Comparison of ENCODE assay signal across 1 cellular context in the genomic region with DNA sequence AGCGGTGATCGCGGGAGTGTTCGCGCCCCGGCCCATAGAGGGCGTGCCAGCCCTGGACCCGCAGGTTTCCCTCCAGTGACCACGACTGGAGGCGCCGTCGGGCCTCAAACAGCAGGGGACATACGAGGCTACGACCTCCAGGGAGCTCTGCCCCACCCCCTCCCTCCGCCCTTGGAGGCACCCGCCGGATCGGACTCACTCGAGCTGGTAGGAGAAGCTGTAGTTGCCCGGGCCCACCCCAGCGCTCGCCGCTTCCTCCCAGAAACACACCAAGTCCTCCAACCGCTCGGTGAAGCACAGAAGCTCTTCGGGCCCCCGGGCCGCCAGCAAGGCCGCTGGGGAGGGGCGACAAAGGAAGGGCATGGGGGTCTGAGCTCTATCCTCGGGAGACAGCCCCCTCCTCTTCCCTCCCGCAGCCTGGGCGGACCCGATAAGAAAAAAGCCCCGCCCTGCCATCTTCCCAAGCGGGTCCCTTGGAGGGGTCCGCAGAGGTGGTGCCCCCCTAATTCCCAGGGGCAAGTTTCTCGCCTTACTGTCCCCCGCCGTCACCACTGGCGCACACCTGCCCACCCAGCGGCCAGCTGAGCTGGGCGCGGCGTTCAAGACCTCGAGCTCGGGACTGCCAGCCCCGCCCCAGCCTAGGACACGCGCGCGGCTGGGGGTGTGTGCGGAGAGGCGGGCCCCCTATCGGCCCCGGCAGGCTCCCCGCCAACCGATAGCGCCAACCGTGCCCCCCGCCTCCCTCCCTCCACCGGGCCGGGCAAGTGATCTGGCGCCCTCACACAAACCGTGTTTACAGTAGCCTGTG.
TF ChIP-seq lines count a peak whose summit lies in the region.

No MANE protein-coding gene starts in this region.

TF ChIP-seq in HEK293, 187 proteins besides CTCF, POLR2A, EP300 and RAD21 (continued from another document and continues in another):
- TF ChIP-seq, protein P1, sequence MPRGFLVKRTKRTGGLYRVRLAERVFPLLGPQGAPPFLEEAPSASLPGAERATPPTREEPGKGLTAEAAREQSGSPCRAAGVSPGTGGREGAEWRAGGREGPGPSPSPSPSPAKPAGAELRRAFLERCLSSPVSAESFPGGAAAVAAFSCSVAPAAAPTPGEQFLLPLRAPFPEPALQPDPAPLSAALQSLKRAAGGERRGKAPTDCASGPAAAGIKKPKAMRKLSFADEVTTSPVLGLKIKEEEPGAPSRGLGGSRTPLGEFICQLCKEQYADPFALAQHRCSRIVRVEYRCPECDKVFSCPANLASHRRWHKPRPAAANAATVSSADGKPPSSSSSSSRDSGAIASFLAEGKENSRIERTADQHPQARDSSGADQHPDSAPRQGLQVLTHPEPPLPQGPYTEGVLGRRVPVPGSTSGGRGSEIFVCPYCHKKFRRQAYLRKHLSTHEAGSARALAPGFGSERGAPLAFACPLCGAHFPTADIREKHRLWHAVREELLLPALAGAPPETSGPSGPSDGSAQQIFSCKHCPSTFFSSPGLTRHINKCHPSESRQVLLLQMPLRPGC (tag by site-specific recombination; IDR thresholded peaks at IDR 0.05), result no peak
- TF ChIP-seq, protein P2, sequence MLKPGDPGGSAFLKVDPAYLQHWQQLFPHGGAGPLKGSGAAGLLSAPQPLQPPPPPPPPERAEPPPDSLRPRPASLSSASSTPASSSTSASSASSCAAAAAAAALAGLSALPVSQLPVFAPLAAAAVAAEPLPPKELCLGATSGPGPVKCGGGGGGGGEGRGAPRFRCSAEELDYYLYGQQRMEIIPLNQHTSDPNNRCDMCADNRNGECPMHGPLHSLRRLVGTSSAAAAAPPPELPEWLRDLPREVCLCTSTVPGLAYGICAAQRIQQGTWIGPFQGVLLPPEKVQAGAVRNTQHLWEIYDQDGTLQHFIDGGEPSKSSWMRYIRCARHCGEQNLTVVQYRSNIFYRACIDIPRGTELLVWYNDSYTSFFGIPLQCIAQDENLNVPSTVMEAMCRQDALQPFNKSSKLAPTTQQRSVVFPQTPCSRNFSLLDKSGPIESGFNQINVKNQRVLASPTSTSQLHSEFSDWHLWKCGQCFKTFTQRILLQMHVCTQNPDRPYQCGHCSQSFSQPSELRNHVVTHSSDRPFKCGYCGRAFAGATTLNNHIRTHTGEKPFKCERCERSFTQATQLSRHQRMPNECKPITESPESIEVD (tag by site-specific recombination; IDR thresholded peaks at IDR 0.05), result no peak
- TF ChIP-seq, protein P3, sequence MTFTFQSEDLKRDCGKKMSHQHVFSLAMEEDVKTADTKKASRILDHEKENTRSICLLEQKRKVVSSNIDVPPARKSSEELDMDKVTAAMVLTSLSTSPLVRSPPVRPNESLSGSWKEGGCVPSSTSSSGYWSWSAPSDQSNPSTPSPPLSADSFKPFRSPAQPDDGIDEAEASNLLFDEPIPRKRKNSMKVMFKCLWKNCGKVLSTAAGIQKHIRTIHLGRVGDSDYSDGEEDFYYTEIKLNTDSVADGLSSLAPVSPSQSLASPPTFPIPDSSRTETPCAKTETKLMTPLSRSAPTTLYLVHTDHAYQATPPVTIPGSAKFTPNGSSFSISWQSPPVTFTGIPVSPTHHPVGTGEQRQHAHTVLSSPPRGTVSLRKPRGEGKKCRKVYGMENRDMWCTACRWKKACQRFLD (tag by site-specific recombination; IDR thresholded peaks at IDR 0.05), result no peak
- TF ChIP-seq MEIS1 (CRISPR knock-in tag; IDR thresholded peaks at IDR 0.05; ENCODE audit: borderline replicate concordance) (no peak), ZNF138 (tag by site-specific recombination; IDR thresholded peaks at IDR 0.05; ENCODE audit: borderline replicate concordance) (no peak), ZNF341 (tag by site-specific recombination; IDR thresholded peaks at IDR 0.05; ENCODE audit: low read depth) (peak; percentile 83), ZNF629 (tag by site-specific recombination; IDR thresholded peaks at IDR 0.05) (peak; percentile 51; the same call in 1 of the 2 replicates), TRIM28 (IDR thresholded peaks at IDR 0.05; ENCODE audit: borderline replicate concordance, low read length) (no peak), ZNF585B (tag by site-specific recombination; IDR thresholded peaks at IDR 0.05) (no peak), IKZF3 (tag by site-specific recombination; IDR thresholded peaks at IDR 0.05) (peak; percentile 39; the same call in 1 of the 2 replicates), ZXDB (tag by site-specific recombination; IDR thresholded peaks at IDR 0.05) (peak; percentile 48), ZNF548 (tag by site-specific recombination; IDR thresholded peaks at IDR 0.05) (no peak), ZNF777 (tag by site-specific recombination; IDR thresholded peaks at IDR 0.05; ENCODE audit: borderline replicate concordance) (peak; percentile 87; the same call in 1 of the 2 replicates), SP3 (tag by site-specific recombination; IDR thresholded peaks at IDR 0.05) (peak; percentile 83), ZNF114 (tag by site-specific recombination; IDR thresholded peaks at IDR 0.05) (no peak), SP2 (tag by site-specific recombination; IDR thresholded peaks at IDR 0.05) (peak; percentile 89), ZBTB8A (tag by site-specific recombination; IDR thresholded peaks at IDR 0.05) (peak; percentile 55; the same call in 1 of the 2 replicates), ZFHX2 (tag by site-specific recombination; conservative IDR thresholded peaks at IDR 0.05) (peak; percentile 62), ZSCAN30 (tag by site-specific recombination; IDR thresholded peaks at IDR 0.05) (peak; percentile 74), ZNF560 (tag by site-specific recombination; IDR thresholded peaks at IDR 0.05; ENCODE audit: borderline replicate concordance) (no peak), ZNF16 (tag by site-specific recombination; IDR thresholded peaks at IDR 0.05; ENCODE audit: low read depth) (no peak), KLF1 (tag by site-specific recombination; IDR thresholded peaks at IDR 0.05) (peak; percentile 90), KLF9 (tag by site-specific recombination; IDR thresholded peaks at IDR 0.05; ENCODE audit: low read depth) (peak; percentile 88)
- TF ChIP-seq, protein P4, sequence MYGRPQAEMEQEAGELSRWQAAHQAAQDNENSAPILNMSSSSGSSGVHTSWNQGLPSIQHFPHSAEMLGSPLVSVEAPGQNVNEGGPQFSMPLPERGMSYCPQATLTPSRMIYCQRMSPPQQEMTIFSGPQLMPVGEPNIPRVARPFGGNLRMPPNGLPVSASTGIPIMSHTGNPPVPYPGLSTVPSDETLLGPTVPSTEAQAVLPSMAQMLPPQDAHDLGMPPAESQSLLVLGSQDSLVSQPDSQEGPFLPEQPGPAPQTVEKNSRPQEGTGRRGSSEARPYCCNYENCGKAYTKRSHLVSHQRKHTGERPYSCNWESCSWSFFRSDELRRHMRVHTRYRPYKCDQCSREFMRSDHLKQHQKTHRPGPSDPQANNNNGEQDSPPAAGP (tag by site-specific recombination; IDR thresholded peaks at IDR 0.05), result peak; percentile 69
- TF ChIP-seq, protein P5, sequence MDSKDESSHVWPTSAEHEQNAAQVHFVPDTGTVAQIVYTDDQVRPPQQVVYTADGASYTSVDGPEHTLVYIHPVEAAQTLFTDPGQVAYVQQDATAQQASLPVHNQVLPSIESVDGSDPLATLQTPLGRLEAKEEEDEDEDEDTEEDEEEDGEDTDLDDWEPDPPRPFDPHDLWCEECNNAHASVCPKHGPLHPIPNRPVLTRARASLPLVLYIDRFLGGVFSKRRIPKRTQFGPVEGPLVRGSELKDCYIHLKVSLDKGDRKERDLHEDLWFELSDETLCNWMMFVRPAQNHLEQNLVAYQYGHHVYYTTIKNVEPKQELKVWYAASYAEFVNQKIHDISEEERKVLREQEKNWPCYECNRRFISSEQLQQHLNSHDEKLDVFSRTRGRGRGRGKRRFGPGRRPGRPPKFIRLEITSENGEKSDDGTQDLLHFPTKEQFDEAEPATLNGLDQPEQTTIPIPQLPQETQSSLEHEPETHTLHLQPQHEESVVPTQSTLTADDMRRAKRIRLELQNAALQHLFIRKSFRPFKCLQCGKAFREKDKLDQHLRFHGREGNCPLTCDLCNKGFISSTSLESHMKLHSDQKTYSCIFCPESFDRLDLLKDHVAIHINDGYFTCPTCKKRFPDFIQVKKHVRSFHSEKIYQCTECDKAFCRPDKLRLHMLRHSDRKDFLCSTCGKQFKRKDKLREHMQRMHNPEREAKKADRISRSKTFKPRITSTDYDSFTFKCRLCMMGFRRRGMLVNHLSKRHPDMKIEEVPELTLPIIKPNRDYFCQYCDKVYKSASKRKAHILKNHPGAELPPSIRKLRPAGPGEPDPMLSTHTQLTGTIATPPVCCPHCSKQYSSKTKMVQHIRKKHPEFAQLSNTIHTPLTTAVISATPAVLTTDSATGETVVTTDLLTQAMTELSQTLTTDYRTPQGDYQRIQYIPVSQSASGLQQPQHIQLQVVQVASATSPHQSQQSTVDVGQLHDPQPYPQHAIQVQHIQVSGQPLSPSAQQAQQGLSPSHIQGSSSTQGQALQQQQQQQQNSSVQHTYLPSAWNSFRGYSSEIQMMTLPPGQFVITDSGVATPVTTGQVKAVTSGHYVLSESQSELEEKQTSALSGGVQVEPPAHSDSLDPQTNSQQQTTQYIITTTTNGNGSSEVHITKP (tag by site-specific recombination; IDR thresholded peaks at IDR 0.05), result peak; percentile 49; the same call in 1 of the 2 replicates
- TF ChIP-seq, protein P6, sequence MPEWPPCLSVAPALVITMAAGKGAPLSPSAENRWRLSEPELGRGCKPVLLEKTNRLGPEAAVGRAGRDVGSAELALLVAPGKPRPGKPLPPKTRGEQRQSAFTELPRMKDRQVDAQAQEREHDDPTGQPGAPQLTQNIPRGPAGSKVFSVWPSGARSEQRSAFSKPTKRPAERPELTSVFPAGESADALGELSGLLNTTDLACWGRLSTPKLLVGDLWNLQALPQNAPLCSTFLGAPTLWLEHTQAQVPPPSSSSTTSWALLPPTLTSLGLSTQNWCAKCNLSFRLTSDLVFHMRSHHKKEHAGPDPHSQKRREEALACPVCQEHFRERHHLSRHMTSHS (tag by site-specific recombination; IDR thresholded peaks at IDR 0.05), result no peak
- TF ChIP-seq, protein P7, sequence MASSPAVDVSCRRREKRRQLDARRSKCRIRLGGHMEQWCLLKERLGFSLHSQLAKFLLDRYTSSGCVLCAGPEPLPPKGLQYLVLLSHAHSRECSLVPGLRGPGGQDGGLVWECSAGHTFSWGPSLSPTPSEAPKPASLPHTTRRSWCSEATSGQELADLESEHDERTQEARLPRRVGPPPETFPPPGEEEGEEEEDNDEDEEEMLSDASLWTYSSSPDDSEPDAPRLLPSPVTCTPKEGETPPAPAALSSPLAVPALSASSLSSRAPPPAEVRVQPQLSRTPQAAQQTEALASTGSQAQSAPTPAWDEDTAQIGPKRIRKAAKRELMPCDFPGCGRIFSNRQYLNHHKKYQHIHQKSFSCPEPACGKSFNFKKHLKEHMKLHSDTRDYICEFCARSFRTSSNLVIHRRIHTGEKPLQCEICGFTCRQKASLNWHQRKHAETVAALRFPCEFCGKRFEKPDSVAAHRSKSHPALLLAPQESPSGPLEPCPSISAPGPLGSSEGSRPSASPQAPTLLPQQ (tag by site-specific recombination; IDR thresholded peaks at IDR 0.05), result peak; percentile 94
- TF ChIP-seq, protein P8, sequence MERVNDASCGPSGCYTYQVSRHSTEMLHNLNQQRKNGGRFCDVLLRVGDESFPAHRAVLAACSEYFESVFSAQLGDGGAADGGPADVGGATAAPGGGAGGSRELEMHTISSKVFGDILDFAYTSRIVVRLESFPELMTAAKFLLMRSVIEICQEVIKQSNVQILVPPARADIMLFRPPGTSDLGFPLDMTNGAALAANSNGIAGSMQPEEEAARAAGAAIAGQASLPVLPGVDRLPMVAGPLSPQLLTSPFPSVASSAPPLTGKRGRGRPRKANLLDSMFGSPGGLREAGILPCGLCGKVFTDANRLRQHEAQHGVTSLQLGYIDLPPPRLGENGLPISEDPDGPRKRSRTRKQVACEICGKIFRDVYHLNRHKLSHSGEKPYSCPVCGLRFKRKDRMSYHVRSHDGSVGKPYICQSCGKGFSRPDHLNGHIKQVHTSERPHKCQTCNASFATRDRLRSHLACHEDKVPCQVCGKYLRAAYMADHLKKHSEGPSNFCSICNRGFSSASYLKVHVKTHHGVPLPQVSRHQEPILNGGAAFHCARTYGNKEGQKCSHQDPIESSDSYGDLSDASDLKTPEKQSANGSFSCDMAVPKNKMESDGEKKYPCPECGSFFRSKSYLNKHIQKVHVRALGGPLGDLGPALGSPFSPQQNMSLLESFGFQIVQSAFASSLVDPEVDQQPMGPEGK (tag by site-specific recombination; IDR thresholded peaks at IDR 0.05), result peak; percentile 67
- TF ChIP-seq, protein P9, sequence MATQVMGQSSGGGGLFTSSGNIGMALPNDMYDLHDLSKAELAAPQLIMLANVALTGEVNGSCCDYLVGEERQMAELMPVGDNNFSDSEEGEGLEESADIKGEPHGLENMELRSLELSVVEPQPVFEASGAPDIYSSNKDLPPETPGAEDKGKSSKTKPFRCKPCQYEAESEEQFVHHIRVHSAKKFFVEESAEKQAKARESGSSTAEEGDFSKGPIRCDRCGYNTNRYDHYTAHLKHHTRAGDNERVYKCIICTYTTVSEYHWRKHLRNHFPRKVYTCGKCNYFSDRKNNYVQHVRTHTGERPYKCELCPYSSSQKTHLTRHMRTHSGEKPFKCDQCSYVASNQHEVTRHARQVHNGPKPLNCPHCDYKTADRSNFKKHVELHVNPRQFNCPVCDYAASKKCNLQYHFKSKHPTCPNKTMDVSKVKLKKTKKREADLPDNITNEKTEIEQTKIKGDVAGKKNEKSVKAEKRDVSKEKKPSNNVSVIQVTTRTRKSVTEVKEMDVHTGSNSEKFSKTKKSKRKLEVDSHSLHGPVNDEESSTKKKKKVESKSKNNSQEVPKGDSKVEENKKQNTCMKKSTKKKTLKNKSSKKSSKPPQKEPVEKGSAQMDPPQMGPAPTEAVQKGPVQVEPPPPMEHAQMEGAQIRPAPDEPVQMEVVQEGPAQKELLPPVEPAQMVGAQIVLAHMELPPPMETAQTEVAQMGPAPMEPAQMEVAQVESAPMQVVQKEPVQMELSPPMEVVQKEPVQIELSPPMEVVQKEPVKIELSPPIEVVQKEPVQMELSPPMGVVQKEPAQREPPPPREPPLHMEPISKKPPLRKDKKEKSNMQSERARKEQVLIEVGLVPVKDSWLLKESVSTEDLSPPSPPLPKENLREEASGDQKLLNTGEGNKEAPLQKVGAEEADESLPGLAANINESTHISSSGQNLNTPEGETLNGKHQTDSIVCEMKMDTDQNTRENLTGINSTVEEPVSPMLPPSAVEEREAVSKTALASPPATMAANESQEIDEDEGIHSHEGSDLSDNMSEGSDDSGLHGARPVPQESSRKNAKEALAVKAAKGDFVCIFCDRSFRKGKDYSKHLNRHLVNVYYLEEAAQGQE (tag by site-specific recombination; IDR thresholded peaks at IDR 0.05), result no peak
- TF ChIP-seq, protein P10, sequence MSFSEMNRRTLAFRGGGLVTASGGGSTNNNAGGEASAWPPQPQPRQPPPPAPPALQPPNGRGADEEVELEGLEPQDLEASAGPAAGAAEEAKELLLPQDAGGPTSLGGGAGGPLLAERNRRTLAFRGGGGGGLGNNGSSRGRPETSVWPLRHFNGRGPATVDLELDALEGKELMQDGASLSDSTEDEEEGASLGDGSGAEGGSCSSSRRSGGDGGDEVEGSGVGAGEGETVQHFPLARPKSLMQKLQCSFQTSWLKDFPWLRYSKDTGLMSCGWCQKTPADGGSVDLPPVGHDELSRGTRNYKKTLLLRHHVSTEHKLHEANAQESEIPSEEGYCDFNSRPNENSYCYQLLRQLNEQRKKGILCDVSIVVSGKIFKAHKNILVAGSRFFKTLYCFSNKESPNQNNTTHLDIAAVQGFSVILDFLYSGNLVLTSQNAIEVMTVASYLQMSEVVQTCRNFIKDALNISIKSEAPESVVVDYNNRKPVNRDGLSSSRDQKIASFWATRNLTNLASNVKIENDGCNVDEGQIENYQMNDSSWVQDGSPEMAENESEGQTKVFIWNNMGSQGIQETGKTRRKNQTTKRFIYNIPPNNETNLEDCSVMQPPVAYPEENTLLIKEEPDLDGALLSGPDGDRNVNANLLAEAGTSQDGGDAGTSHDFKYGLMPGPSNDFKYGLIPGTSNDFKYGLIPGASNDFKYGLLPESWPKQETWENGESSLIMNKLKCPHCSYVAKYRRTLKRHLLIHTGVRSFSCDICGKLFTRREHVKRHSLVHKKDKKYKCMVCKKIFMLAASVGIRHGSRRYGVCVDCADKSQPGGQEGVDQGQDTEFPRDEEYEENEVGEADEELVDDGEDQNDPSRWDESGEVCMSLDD (tag by site-specific recombination; IDR thresholded peaks at IDR 0.05), result peak; percentile 69
